ENCODE assay signal across 1 cellular context in genomic region chr14:51807355-51807754, GRCh38.
TF ChIP-seq lines count a peak whose summit lies in the region.

No MANE protein-coding gene starts in this region.

TF ChIP-seq in SK-N-SH treated with all-trans-retinoic acid at 6 μM for 48 hours, 23 proteins besides CTCF, POLR2A, EP300 and RAD21 (continued from another document):
- TF ChIP-seq CSRNP3 (CRISPR knock-in tag; IDR thresholded peaks at IDR 0.05) (no peak), ZNF8 (CRISPR knock-in tag; IDR thresholded peaks at IDR 0.05) (no peak), CREB5 (CRISPR knock-in tag; IDR thresholded peaks at IDR 0.05; ENCODE audit: low read depth) (no peak), PPARA (CRISPR knock-in tag; IDR thresholded peaks at IDR 0.05; ENCODE audit: borderline replicate concordance) (no peak), ZC3H10 (CRISPR knock-in tag; IDR thresholded peaks at IDR 0.05) (no peak), GLIS3 (CRISPR knock-in tag; IDR thresholded peaks at IDR 0.05) (no peak), CSDC2 (CRISPR knock-in tag; IDR thresholded peaks at IDR 0.05) (no peak), ESRRG (CRISPR knock-in tag; IDR thresholded peaks at IDR 0.05) (no peak), RARB (CRISPR knock-in tag; IDR thresholded peaks at IDR 0.05) (no peak), POU6F1 (CRISPR knock-in tag; IDR thresholded peaks at IDR 0.05; ENCODE audit: borderline replicate concordance, low read depth) (no peak), OSR1 (CRISPR knock-in tag; IDR thresholded peaks at IDR 0.05) (no peak), ZFP30 (CRISPR knock-in tag; IDR thresholded peaks at IDR 0.05) (no peak), ARNTL (CRISPR knock-in tag; IDR thresholded peaks at IDR 0.05; ENCODE audit: borderline replicate concordance, low read depth) (no peak), PATZ1 (CRISPR knock-in tag; IDR thresholded peaks at IDR 0.05; ENCODE audit: borderline replicate concordance) (no peak), ZNF70 (CRISPR knock-in tag; IDR thresholded peaks at IDR 0.05) (no peak), TCF4 (CRISPR knock-in tag; IDR thresholded peaks at IDR 0.05; ENCODE audit: borderline replicate concordance) (no peak), ZNF565 (CRISPR knock-in tag; conservative IDR thresholded peaks at IDR 0.05; ENCODE audit: low read depth) (no peak)
